ENCODE assay signal across 24 cellular contexts in the genomic region with DNA sequence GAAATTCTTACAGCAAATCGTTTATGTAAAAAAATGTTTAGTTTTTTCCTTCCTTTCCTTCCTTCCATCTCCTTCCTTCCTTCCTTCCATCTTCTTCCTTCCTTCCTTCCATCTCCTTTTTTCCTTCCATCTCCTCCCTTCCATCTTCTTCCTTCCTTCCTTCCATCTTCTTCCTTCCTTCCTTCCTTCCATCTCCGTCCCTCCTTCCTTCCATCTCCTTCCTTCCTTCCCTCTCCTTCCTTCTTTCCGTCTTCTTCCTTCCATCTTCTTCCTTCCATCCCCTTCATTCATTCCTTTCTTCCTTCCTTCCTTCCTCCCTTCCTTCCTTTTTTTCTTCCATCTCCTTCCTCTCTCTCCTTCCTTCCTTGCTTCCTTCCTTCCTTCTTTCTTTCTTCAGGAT. TPM values are rescaled to one million over a fixed set of nuclear protein-coding genes. Genes with fewer than 3 reads are reported as not detected.
"Had no signal": no experiment of that assay in that cellular context is flagged by ENCODE, and none has a peak within 500 bp of the region (broad histone marks: within the 10 kb centered on the region; RNA-seq: fewer than 3 reads in every experiment).

No MANE protein-coding gene starts in this region.

- H3K4me3 ChIP-seq: left ventricle myocardium inferior, lung, pancreas, prostate gland, sigmoid colon, spleen, suprapubic skin, upper lobe of right lung had no signal

- H3K9me3 ChIP-seq: left ventricle myocardium inferior, pancreas, prostate gland, sigmoid colon, spleen, suprapubic skin, upper lobe of right lung had no signal

- H3K4me1 ChIP-seq: pancreas, prostate gland, spleen, upper lobe of right lung had no signal

- H3K27me3 ChIP-seq: pancreas, sigmoid colon, spleen, suprapubic skin, upper lobe of right lung had no signal

- ATAC-seq: naive thymus-derived CD4-positive, alpha-beta T cell; natural killer cell treated with Interleukin-12 subunit alpha and Interleukin-12 subunit beta and Interleukin-15 and Interleukin-18, amount 100 ng/mL, for 72 hours; pancreas; right cardiac atrium; stimulated activated effector memory CD8-positive, alpha-beta T cell treated with anti-CD3 and anti-CD28 coated beads, Interleukin-12 subunit alpha, Interleukin-12 subunit beta, amount 100 ng/mL, for 72 hours; upper lobe of right lung had no signal

- DNase-seq: hypothalamus; immature natural killer cell; kidney; left ventricle myocardium inferior; mesendoderm; naive thymus-derived CD4-positive, alpha-beta T cell; nucleus accumbens; pancreas; posterior cingulate gyrus; retina; right cardiac atrium; sigmoid colon; small intestine; spleen; stimulated activated CD4-positive, alpha-beta T cell treated with anti-CD3 and anti-CD28 coated beads, Interleukin-4, amount 100 ng/mL, for 24 hours; stimulated activated naive CD4-positive, alpha-beta T cell; trophoblast cell; upper lobe of right lung had no signal

- H3K36me3 ChIP-seq: left ventricle myocardium inferior, pancreas, prostate gland, sigmoid colon, spleen, suprapubic skin, upper lobe of right lung had no signal

- H3K27ac ChIP-seq: left ventricle myocardium inferior, pancreas, prostate gland, spleen, suprapubic skin, upper lobe of right lung had no signal

RNA-seq across cellular contexts. Expression of a gene that starts 22.7 kb away (rescaled TPM):
- total RNA-seq: mononuclear cell; naive thymus-derived CD4-positive, alpha-beta T cell; natural killer cell treated with Interleukin-12 subunit alpha and Interleukin-12 subunit beta and Interleukin-15 and Interleukin-18, amount 100 ng/mL, for 72 hours had no signal
